Comparison of ENCODE assay signal across 8 cellular contexts in genomic region chr1:200739499-200740290, GRCh38. TPM values are rescaled to one million over a fixed set of nuclear protein-coding genes. Genes with fewer than 3 reads are reported as not detected.
A peak's percentile ranks its signal among the peaks of the same experiment; 100 is the strongest.
DNase-seq lines count a peak whose midpoint lies in the region; ATAC-seq, FAIRE-seq and TF ChIP-seq lines count a peak whose summit lies in the region.

No MANE protein-coding gene starts in this region.

- H3K9me3 Mint-ChIP-seq in stimulated activated effector memory CD8-positive, alpha-beta T cell treated with anti-CD3 and anti-CD28 coated beads, Interleukin-12 subunit alpha, Interleukin-12 subunit beta, amount 100 ng/mL, for 72 hours = no peaks in the 10 kb centered on the region

- H3K36me3 Mint-ChIP-seq in stimulated activated effector memory CD8-positive, alpha-beta T cell treated with anti-CD3 and anti-CD28 coated beads, Interleukin-12 subunit alpha, Interleukin-12 subunit beta, amount 100 ng/mL, for 72 hours = peaks cover 4% of the 10 kb centered on the region

- DNase-seq in ELR (ENCODE audit: low read depth) = peak; percentile 40
- DNase-seq in M059J (ENCODE audit: low read depth) = peak; percentile 58
- DNase-seq in T47D (ENCODE audit: low read depth in 1 of 2, low spot score in 1 of 2) = peak; percentile 17 to 48
- DNase-seq in kidney = no peak
- no peak for DNase-seq in stimulated activated effector memory CD8-positive, alpha-beta T cell treated with anti-CD3 and anti-CD28 coated beads, Interleukin-12 subunit alpha, Interleukin-12 subunit beta, amount 100 ng/mL, for 72 hours (ENCODE audit: low spot score in 2 of 2)
- DNase-seq in GM13977 (ENCODE audit: low spot score) = no peak
- no peak for DNase-seq in NCI-H446 treated with DMSO at 0.1 percent for 48 hours (lab: John Stamatoyannopoulos, UW)

- no peak overlapping the region for H3K27ac Mint-ChIP-seq in stimulated activated effector memory CD8-positive, alpha-beta T cell treated with anti-CD3 and anti-CD28 coated beads, Interleukin-12 subunit alpha, Interleukin-12 subunit beta, amount 100 ng/mL, for 72 hours

- no peaks in the 10 kb centered on the region for H3K9me3 ChIP-seq in kidney (ENCODE audit: control insufficient read depth in 1 of 2, low read length in 2 of 2)

- peaks cover 6 to 7% of the 10 kb centered on the region in 2 donors for H3K4me1 ChIP-seq in kidney (ENCODE audit: control insufficient read depth in 1 of 2, insufficient read depth in 1 of 2, low read depth in 1 of 2, low read length in 2 of 2)

- intact Hi-C loops in kidney (cut with DNase I) = no loop called here

- H3K4me1 Mint-ChIP-seq in stimulated activated effector memory CD8-positive, alpha-beta T cell treated with anti-CD3 and anti-CD28 coated beads, Interleukin-12 subunit alpha, Interleukin-12 subunit beta, amount 100 ng/mL, for 72 hours = peaks cover 29% of the 10 kb centered on the region

- ATAC-seq in GM21723 (IDR thresholded peaks at IDR 0.05; ENCODE audit: unreplicated experiment) = peak; percentile 45
- ATAC-seq in stimulated activated effector memory CD8-positive, alpha-beta T cell treated with anti-CD3 and anti-CD28 coated beads, Interleukin-12 subunit alpha, Interleukin-12 subunit beta, amount 100 ng/mL, for 72 hours = peak; percentile 72

- TF ChIP-seq CTCF in kidney (IDR thresholded peaks at IDR 0.05; ENCODE audit: borderline replicate concordance, extremely low read depth, insufficient read depth) (no peak), GM13977 (IDR thresholded peaks at IDR 0.05; ENCODE audit: extremely low read depth, insufficient read depth, missing control alignments) (no peak)

- peak overlapping the region; percentile 80 to 89 for H3K4me3 ChIP-seq in kidney (ENCODE audit: low read length in 2 of 2)

- no peaks in the 10 kb centered on the region for H3K36me3 ChIP-seq in kidney (ENCODE audit: control insufficient read depth in 1 of 2, insufficient read depth in 2 of 2, low read length in 2 of 2)

- H3K9ac ChIP-seq in kidney (ENCODE audit: low read length in 2 of 2) = peak overlapping the region; percentile 38 to 89

- no peak for FAIRE-seq in kidney (lab: Jason Lieb, UNC)

- in situ Hi-C loops in T47D (cut with HindIII; ENCODE audit: low pct_unique_long_range_greater_than_20kb, low sequenced_read_pairs) = no loop called here
- in situ Hi-C loops in GM13977 (cut with MboI; ENCODE audit: low pct_unique_long_range_greater_than_20kb, low sequenced_read_pairs, unreplicated experiment) = no loop called here

- H3K27ac ChIP-seq in kidney (ENCODE audit: low read depth in 2 of 2, low read length in 2 of 2) = peak overlapping the region; percentile 97 to 99

- peak overlapping the region; percentile 84 for H3K4me3 Mint-ChIP-seq in stimulated activated effector memory CD8-positive, alpha-beta T cell treated with anti-CD3 and anti-CD28 coated beads, Interleukin-12 subunit alpha, Interleukin-12 subunit beta, amount 100 ng/mL, for 72 hours

RNA-seq across cellular contexts. Expression of gene CAMSAP2, which starts 1.0 kb away (rescaled TPM):
- total RNA-seq in M059J (2014; rRNA removed; shearing (Covaris generic)) = 16.1 and 24.3 TPM in 2 replicates
- total RNA-seq in kidney = 30.3 TPM
- 7.5 TPM for polyA plus RNA-seq in kidney (ENCODE audit: insufficient read depth, low read depth, low replicate concordance)

Comparison
In these comparisons a context has a peak if more than half of its experiments do, and no peak if none do; other contexts are left out.
1. DNase-seq: peak in ELR (single experiment), M059J (single experiment) and T47D (2 of 2); none in kidney (single experiment), stimulated activated effector memory CD8-positive, alpha-beta T cell treated with anti-CD3 and anti-CD28 coated beads, Interleukin-12 subunit alpha, Interleukin-12 subunit beta, amount 100 ng/mL, for 72 hours (0 of 2), GM13977 (single experiment) and NCI-H446 treated with DMSO at 0.1 percent for 48 hours (single experiment).